In the genomic region with DNA sequence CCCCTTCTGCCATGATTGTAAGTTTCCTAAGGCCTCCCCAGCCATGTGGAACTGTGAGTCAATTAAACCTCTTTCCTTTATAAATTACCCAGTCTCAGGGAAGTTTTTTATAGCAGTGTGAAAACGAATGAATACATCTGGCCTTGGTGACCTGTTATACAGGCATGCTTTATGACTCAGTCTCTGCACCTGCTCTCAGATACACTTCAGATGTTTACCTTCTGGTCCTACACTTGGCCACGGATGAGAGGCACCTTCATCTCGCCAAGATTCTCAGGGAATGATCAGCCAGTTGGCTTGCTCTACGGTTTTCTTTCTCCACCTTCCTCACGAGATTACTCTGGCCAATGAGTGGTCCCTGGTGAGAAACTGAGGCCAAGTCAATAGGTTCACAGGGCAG, we compare ENCODE assay signal across 24 cellular contexts.
DNase-seq lines count a peak whose midpoint lies in the region; ATAC-seq, FAIRE-seq and TF ChIP-seq lines count a peak whose summit lies in the region.
"Had no signal": no experiment of that assay in that cellular context is flagged by ENCODE, and none has a peak within 500 bp of the region (broad histone marks: within the 10 kb centered on the region; RNA-seq: fewer than 3 reads in every experiment).

No MANE protein-coding gene starts in this region.

- dilution Hi-C loops in mammary epithelial cell (cut with HindIII; ENCODE audit: low sequenced_read_pairs): no loop called here

- no peak overlapping the region for H3K4me3 ChIP-seq in mammary epithelial cell (replicated peaks in 1 of 3; ENCODE audit: insufficient read depth in 1 of 3, low read depth in 2 of 3, low read length in 3 of 3)
- H3K4me3 ChIP-seq in pancreas: no peak overlapping the region
- H3K4me3 ChIP-seq: heart left ventricle, prostate gland, SJCRH30, thoracic aorta had no signal

- in situ Hi-C loops in mammary epithelial cell (cut with MboI; ENCODE audit: low sequenced_read_pairs in 2 of 2) (loop anchor here in 1 of 2 donors (10.0 kb wide), 1 partner anchor 251 kb away; no protein-coding TSS in a partner anchor), KBM-7 (cut with MboI; ENCODE audit: low pct_unique_long_range_greater_than_20kb, low sequenced_read_pairs) (no loop called here), GM13977 (cut with MboI; ENCODE audit: low pct_unique_long_range_greater_than_20kb, low sequenced_read_pairs, unreplicated experiment) (no loop called here)

- no peak for TF ChIP-seq CTCF in mammary epithelial cell (conservative IDR thresholded peaks at IDR 0.05 in 1 of 2, IDR thresholded peaks at IDR 0.05 in 1 of 2; ENCODE audit: extremely low read depth in 1 of 2, insufficient read depth in 1 of 2, low read depth in 1 of 2, low read length in 2 of 2)
- TF ChIP-seq CTCF in pancreas (IDR thresholded peaks at IDR 0.05): no peak
- TF ChIP-seq CTCF in GM13977 (IDR thresholded peaks at IDR 0.05; ENCODE audit: extremely low read depth, insufficient read depth, missing control alignments): no peak

- H3K27ac ChIP-seq in mammary epithelial cell (ENCODE audit: insufficient read depth, low read depth, low read length): no peak overlapping the region
- H3K27ac ChIP-seq in pancreas: peak overlapping the region in 1 of 4 donors; percentile 28
- H3K27ac ChIP-seq: C4-2B, heart left ventricle, prostate gland, SJCRH30, thoracic aorta, WERI-Rb-1 had no signal

- ATAC-seq in pancreas: peak; percentile 94 to 95 (median 94)
- ATAC-seq in HG02610 (IDR thresholded peaks at IDR 0.05; ENCODE audit: unreplicated experiment): no peak
- ATAC-seq: heart left ventricle, left lobe of liver had no signal

- CTCF ChIA-PET in mammary epithelial cell (lab: Charles Lee; ENCODE audit: low non-redundant PET): no interaction called here

- H3K36me3 ChIP-seq in mammary epithelial cell (ENCODE audit: insufficient read depth, low read length) (no peaks in the 10 kb centered on the region), pancreas (no peaks in the 10 kb centered on the region)
- H3K36me3 ChIP-seq: heart left ventricle, prostate gland, SJCRH30, thoracic aorta, WERI-Rb-1 had no signal

- H2AFZ ChIP-seq in mammary epithelial cell (ENCODE audit: low read depth, low read length): no peak overlapping the region

- H3K4me1 ChIP-seq in mammary epithelial cell (ENCODE audit: insufficient read depth, low read length) (peaks cover under 1% of the 10 kb centered on the region), pancreas (peaks cover 0 to 16% (median 10%) of the 10 kb centered on the region in 3 donors)
- H3K4me1 ChIP-seq: heart left ventricle, prostate gland, SJCRH30 had no signal

- H4K20me1 ChIP-seq in mammary epithelial cell (ENCODE audit: insufficient read depth, low read length): no peaks in the 10 kb centered on the region

- H3K9me3 ChIP-seq in mammary epithelial cell (replicated peaks; ENCODE audit: insufficient read depth, low read length): no peaks in the 10 kb centered on the region
- no peaks in the 10 kb centered on the region for H3K9me3 ChIP-seq in pancreas
- H3K9me3 ChIP-seq: heart left ventricle, prostate gland, SJCRH30, thoracic aorta had no signal

- H3K27me3 ChIP-seq in mammary epithelial cell (ENCODE audit: insufficient read depth, low read length) (peaks cover 3% of the 10 kb centered on the region), pancreas (no peaks in the 10 kb centered on the region)
- H3K27me3 ChIP-seq: SJCRH30 had no signal

- BruUV-seq in mammary epithelial cell (replicated peaks; lab: Mats Ljungman, UMichigan): no TSS peak

- intact Hi-C loops in mammary epithelial cell (cut with micrococcal nuclease) (no loop called here), pancreas (cut with DNase I) (no loop called here)

- H3K9ac ChIP-seq in mammary epithelial cell (ENCODE audit: insufficient read depth, low read length): no peak overlapping the region

- no peak overlapping the region for H3K4me2 ChIP-seq in mammary epithelial cell (ENCODE audit: insufficient read depth, low read depth, low read length)

- 10% methylated on average over 5 of the region's 5 CpGs for WGBS in mammary epithelial cell (ENCODE audit: low coverage, missing lambda C conversion rate)
- 37% methylated on average over 5 of the region's 5 CpGs for WGBS in pancreas, 2 donors

- FAIRE-seq in pancreas (lab: Jason Lieb, UNC): no peak
- FAIRE-seq: RCC 7860 had no signal

- no peaks in the 10 kb centered on the region for H3K79me2 ChIP-seq in mammary epithelial cell (ENCODE audit: insufficient read depth, low read length)

- DNase-seq in DMS79 treated with DMSO at 0.1 percent for 48 hours (lab: John Stamatoyannopoulos, UW) (peak; percentile 25), NCI-H2029 (lab: John Stamatoyannopoulos, UW) (peak; percentile 67), mammary epithelial cell (peak; percentile 28), pancreas (peak in 3 of 6 donors; percentile 23 to 46 (median 44)), KBM-7 (no peak), globus pallidus (ENCODE audit: low spot score) (no peak), GM13977 (ENCODE audit: low spot score) (no peak)
- DNase-seq: activated CD4-positive, alpha-beta T cell treated with anti-CD3 and anti-CD28 coated beads for 48 hours; activated gamma-delta T cell treated with Interleukin-2 at 50 U/mL for 16 hours; activated T-cell treated with anti-CD3 and anti-CD28 coated beads, Interleukin-2, amount 50 U/mL, for 24 hours; Calu3; effector CD4-positive, alpha-beta T cell; heart left ventricle; NCI-H2107; NCI-H524 treated with DMSO at 0.1 percent for 48 hours; SJCRH30; T1000; WERI-Rb-1 had no signal

Comparison
In these comparisons a context has a peak if more than half of its experiments do, and no peak if none do; other contexts are left out.
1. DNase-seq: peak in DMS79 treated with DMSO at 0.1 percent for 48 hours (single experiment), NCI-H2029 (single experiment) and mammary epithelial cell (single experiment); none in KBM-7 (single experiment), globus pallidus (single experiment) and GM13977 (single experiment).